ENCODE assay signal across 15 cellular contexts in the genomic region with DNA sequence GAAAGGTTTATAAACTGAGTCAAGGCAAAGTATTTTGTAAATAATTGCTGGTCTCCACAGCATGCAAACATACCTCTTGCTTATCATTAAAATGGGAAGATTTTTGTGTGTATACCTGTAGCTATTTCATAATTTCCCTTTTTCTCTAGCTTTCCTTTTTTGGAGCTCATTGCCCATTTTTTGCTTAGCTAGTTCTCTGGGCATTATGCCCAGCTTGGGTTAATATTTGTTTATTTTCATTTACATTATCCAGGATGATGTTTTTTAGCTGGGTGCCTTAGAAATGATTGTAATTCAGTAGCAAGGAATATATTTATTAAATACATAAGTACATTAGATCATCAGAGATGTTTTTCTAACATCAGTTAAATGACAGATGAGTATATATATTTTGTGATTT.
"Had no signal": no experiment of that assay in that cellular context is flagged by ENCODE, and none has a peak within 500 bp of the region (broad histone marks: within the 10 kb centered on the region; RNA-seq: fewer than 3 reads in every experiment).

No MANE protein-coding gene starts in this region.

- ATAC-seq: activated T-helper 17 cell treated with anti-CD3 and anti-CD28 coated beads, Interleukin-2, amount 50 U/mL, for 72 hours; heart right ventricle; stimulated activated naive CD8-positive, alpha-beta T cell treated with anti-CD3 and anti-CD28 coated beads, Interleukin-15, Interleukin-2, amounts not matched to agents 100 U/mL and 50 U/mL, for 24 hours had no signal

- DNase-seq: activated CD4-positive, alpha-beta T cell treated with anti-CD3 and anti-CD28 coated beads, Interleukin-2, amount 50 U/mL, for 1 hour; activated CD4-positive, CD25-positive, alpha-beta regulatory T cell; activated naive CD4-positive, alpha-beta T cell treated with anti-CD3 and anti-CD28 coated beads for 36 hours; activated T-cell treated with anti-CD3 and anti-CD28 coated beads for 4 hours; dermis blood vessel endothelial cell; heart right ventricle; islet precursor cell; nephron progenitor cell; stimulated activated CD4-positive, alpha-beta T cell treated with anti-CD3 and anti-CD28 coated beads, Interleukin-2, amount 100 ng/mL, for 48 hours; stimulated activated CD8-positive, alpha-beta memory T cell treated with anti-CD3 and anti-CD28 coated beads, Interleukin-4, amount 100 ng/mL, for 48 hours; stimulated activated naive CD8-positive, alpha-beta T cell treated with anti-CD3 and anti-CD28 coated beads, Interleukin-15, Interleukin-2, amounts not matched to agents 100 U/mL and 50 U/mL, for 24 hours; T-helper 2 cell; upper lobe of left lung had no signal

- H3K9me3 ChIP-seq: suprapubic skin, upper lobe of left lung had no signal

- H3K27me3 ChIP-seq: heart right ventricle, suprapubic skin, upper lobe of left lung had no signal

- H3K4me3 ChIP-seq: heart right ventricle, suprapubic skin, upper lobe of left lung had no signal

- H3K36me3 ChIP-seq: heart right ventricle, suprapubic skin, upper lobe of left lung had no signal

- H3K4me1 ChIP-seq: heart right ventricle, suprapubic skin, upper lobe of left lung had no signal

- H3K27ac ChIP-seq: heart right ventricle, suprapubic skin, upper lobe of left lung had no signal
